ENCODE assay signal across 14 cellular contexts in genomic region chr1:24639881-24640280, GRCh38. TPM values are rescaled to one million over a fixed set of nuclear protein-coding genes. Genes with fewer than 3 reads are reported as not detected.
A peak's percentile ranks its signal among the peaks of the same experiment; 100 is the strongest.
DNase-seq lines count a peak whose midpoint lies in the region; TF ChIP-seq lines count a peak whose summit lies in the region.
"Had no signal": no experiment of that assay in that cellular context is flagged by ENCODE, and none has a peak within 500 bp of the region (broad histone marks: within the 10 kb centered on the region; RNA-seq: fewer than 3 reads in every experiment).

No MANE protein-coding gene starts in this region.

- H3K9me3 ChIP-seq in OCI-LY7 (ENCODE audit: low read length): no peaks in the 10 kb centered on the region
- H3K9me3 ChIP-seq: lower lobe of right lung, spleen, testis had no signal

- CTCF ChIA-PET in OCI-LY7 (lab: Charles Lee; ENCODE audit: unreplicated experiment): interaction anchor here (0.6 kb wide), 1 partner anchor 352 kb away, joined by 3 read pairs; no protein-coding TSS in a partner anchor

- peaks cover 17% of the 10 kb centered on the region for H3K4me1 ChIP-seq in OCI-LY7 (ENCODE audit: insufficient read depth, low read length, poor library complexity, severe bottlenecking)

- peak; percentile 7 for DNase-seq in NCI-H748 (lab: John Stamatoyannopoulos, UW; ENCODE audit: unreplicated experiment)
- DNase-seq in NCI-H748 treated with DMSO at 0.1 percent for 48 hours (lab: John Stamatoyannopoulos, UW): no peak
- peak; percentile 44 for DNase-seq in M059J (ENCODE audit: low read depth)
- DNase-seq in neural crest cell (ENCODE audit: low read depth, low spot score): no peak
- DNase-seq in H4 (ENCODE audit: low spot score): no peak
- DNase-seq in stimulated activated CD4-positive, alpha-beta T cell treated with anti-CD3 and anti-CD28 coated beads, Interleukin-12 subunit alpha, Interleukin-12 subunit beta, amount 100 ng/mL, for 4 hours: no peak
- no peak for DNase-seq in OCI-LY7 (ENCODE audit: low spot score)
- DNase-seq: activated naive CD4-positive, alpha-beta T cell treated with anti-CD3 and anti-CD28 coated beads, Interleukin-2, amount 50 U/mL, for 16 hours; cerebellar nuclear complex; lower lobe of right lung; RPMI8226; spleen had no signal

- H4K20me1 ChIP-seq in OCI-LY7 (ENCODE audit: insufficient read depth, low read length): peaks cover 9% of the 10 kb centered on the region

- BruUV-seq in OCI-LY7 (replicated peaks; lab: Mats Ljungman, UMichigan): no TSS peak

- H3K9me2 ChIP-seq in OCI-LY7 (ENCODE audit: insufficient read depth, low read length): no peaks in the 10 kb centered on the region

- peaks cover 23% of the 10 kb centered on the region for H3K36me3 Mint-ChIP-seq in dendritic cell treated with granulocyte-macrophage colony-stimulating factor and Interleukin-4, amounts not matched to agents 40 ng/mL and 50 ng/mL, for 4 days (ENCODE audit: low read depth)
- no peaks in the 10 kb centered on the region for H3K36me3 Mint-ChIP-seq in neural crest cell (ENCODE audit: low read depth)

- no peak overlapping the region for H3K4me3 Mint-ChIP-seq in dendritic cell treated with granulocyte-macrophage colony-stimulating factor and Interleukin-4, amounts not matched to agents 40 ng/mL and 50 ng/mL, for 4 days
- H3K4me3 Mint-ChIP-seq in neural crest cell: peak overlapping the region; percentile 99

- TF ChIP-seq CTCF in neural crest cell (conservative IDR thresholded peaks at IDR 0.05): no peak
- no peak for TF ChIP-seq CTCF in OCI-LY7 (conservative IDR thresholded peaks at IDR 0.05; ENCODE audit: low read length)

- H3K36me3 ChIP-seq in OCI-LY7 (ENCODE audit: insufficient read depth, low read length): peaks cover 15% of the 10 kb centered on the region
- H3K36me3 ChIP-seq: lower lobe of right lung, spleen had no signal

- no peaks in the 10 kb centered on the region for H3K9me3 Mint-ChIP-seq in dendritic cell treated with granulocyte-macrophage colony-stimulating factor and Interleukin-4, amounts not matched to agents 40 ng/mL and 50 ng/mL, for 4 days
- no peaks in the 10 kb centered on the region for H3K9me3 Mint-ChIP-seq in neural crest cell

- H3K27me3 Mint-ChIP-seq in dendritic cell treated with granulocyte-macrophage colony-stimulating factor and Interleukin-4, amounts not matched to agents 40 ng/mL and 50 ng/mL, for 4 days: no peaks in the 10 kb centered on the region
- H3K27me3 Mint-ChIP-seq in neural crest cell (ENCODE audit: low read depth): peaks cover 26% of the 10 kb centered on the region

- POLR2A ChIA-PET in OCI-LY7 (lab: Charles Lee): interaction anchor here (0.6 kb wide), 1 partner anchor 655 kb away, joined by 3 read pairs; no protein-coding TSS in a partner anchor

- H3K4me3 ChIP-seq in OCI-LY7 (ENCODE audit: low read depth, low read length, poor library complexity, severe bottlenecking): no peak overlapping the region
- H3K4me3 ChIP-seq: lower lobe of right lung, spleen, testis had no signal

- H3K27ac ChIP-seq in OCI-LY7 (ENCODE audit: low read depth, low read length, poor library complexity, severe bottlenecking): no peak overlapping the region
- H3K27ac ChIP-seq: lower lobe of right lung, spleen, testis had no signal

- no peak overlapping the region for H3K4me2 ChIP-seq in OCI-LY7 (ENCODE audit: low read length)

- H2AFZ ChIP-seq in OCI-LY7 (ENCODE audit: low read length): no peak overlapping the region

- intact Hi-C loops in dendritic cell treated with granulocyte-macrophage colony-stimulating factor and Interleukin-4, amounts not matched to agents 40 ng/mL and 50 ng/mL, for 4 days (cut with micrococcal nuclease): loop anchor here (5.0 to 10.0 kb wide), 4 partner anchors 107 to 445 kb away; partner anchors contain the start of genes CLIC4 and NIPAL3
- intact Hi-C loops in OCI-LY7 (cut with micrococcal nuclease; ENCODE audit: unreplicated experiment): loop anchor here (5.0 kb wide), 3 partner anchors 48 to 453 kb away; partner anchors contain the start of genes IFNLR1 and NIPAL3

- peak overlapping the region; percentile 90 for H3K27ac Mint-ChIP-seq in dendritic cell treated with granulocyte-macrophage colony-stimulating factor and Interleukin-4, amounts not matched to agents 40 ng/mL and 50 ng/mL, for 4 days
- no peak overlapping the region for H3K27ac Mint-ChIP-seq in neural crest cell (ENCODE audit: unreplicated experiment)

- H3K79me2 ChIP-seq in OCI-LY7 (ENCODE audit: insufficient read depth, low read depth, low read length): peaks cover 18% of the 10 kb centered on the region

- H3K4me1 Mint-ChIP-seq in dendritic cell treated with granulocyte-macrophage colony-stimulating factor and Interleukin-4, amounts not matched to agents 40 ng/mL and 50 ng/mL, for 4 days (ENCODE audit: low read depth): peaks cover 52% of the 10 kb centered on the region
- peaks cover 29% of the 10 kb centered on the region for H3K4me1 Mint-ChIP-seq in neural crest cell

RNA-seq across cellular contexts. Expression of gene SRRM1, which starts 3.2 kb away (rescaled TPM):
- total RNA-seq in M059J (2014; rRNA removed; shearing (Covaris generic)): 29.3 and 47.6 TPM in 2 replicates
- total RNA-seq in neural crest cell: 217 and 229 TPM in 2 replicates
- total RNA-seq in H4 (2014; rRNA removed; shearing (Covaris generic)): 21.0 and 34.3 TPM in 2 replicates
- 72.5 and 78.5 TPM in 2 replicates for total RNA-seq in OCI-LY7 (2014; rRNA removed; shearing (Covaris generic))
- total RNA-seq in OCI-LY7 (2022): 251 and 258 TPM in 2 replicates

Comparison
In these comparisons a context has a peak if more than half of its experiments do, and no peak if none do; other contexts are left out.
1. DNase-seq: peak in NCI-H748 (single experiment) and M059J (single experiment); none in NCI-H748 treated with DMSO at 0.1 percent for 48 hours (single experiment), neural crest cell (single experiment), H4 (single experiment), stimulated activated CD4-positive, alpha-beta T cell treated with anti-CD3 and anti-CD28 coated beads, Interleukin-12 subunit alpha, Interleukin-12 subunit beta, amount 100 ng/mL, for 4 hours (single experiment) and OCI-LY7 (single experiment).